32 cellular contexts compared by ENCODE assay signal in genomic region chrX:30343206-30343605, GRCh38. TPM values are rescaled to one million over a fixed set of nuclear protein-coding genes. Genes with fewer than 3 reads are reported as not detected.
DNase-seq lines count a peak whose midpoint lies in the region; ATAC-seq, FAIRE-seq and TF ChIP-seq lines count a peak whose summit lies in the region.
"Had no signal": no experiment of that assay in that cellular context is flagged by ENCODE, and none has a peak within 500 bp of the region (broad histone marks: within the 10 kb centered on the region; RNA-seq: fewer than 3 reads in every experiment).

No MANE protein-coding gene starts in this region.

- no peak overlapping the region for H4K8ac ChIP-seq in H1 (ENCODE audit: extremely low read depth, insufficient read depth, low read length)
- no peak overlapping the region for H4K8ac ChIP-seq in mesendoderm (ENCODE audit: low read depth, low read length)

- no peaks in the 10 kb centered on the region for H3K36me3 ChIP-seq in H1 (ENCODE audit: control insufficient read depth in 2 of 4, insufficient read depth in 4 of 4, low read length in 3 of 4)
- no peaks in the 10 kb centered on the region for H3K36me3 ChIP-seq in mesendoderm (ENCODE audit: control insufficient read depth, insufficient read depth, low read length)
- no peaks in the 10 kb centered on the region for H3K36me3 ChIP-seq in ascending aorta
- H3K36me3 ChIP-seq: BLaER1 treated with 17β-estradiol and CSF1 and Interleukin-3, amounts not matched to agents 10 nM and 100 nM; esophagus muscularis mucosa; heart right ventricle; transverse colon had no signal

- H3K14ac ChIP-seq in H1 (ENCODE audit: insufficient read length): no peak overlapping the region

- no peak overlapping the region for H2AFZ ChIP-seq in H1 (ENCODE audit: low read length)

- no peak overlapping the region for H2BK20ac ChIP-seq in H1 (ENCODE audit: low read length)

- H2BK12ac ChIP-seq in H1 (ENCODE audit: low read depth, low read length): no peak overlapping the region

- H3K23ac ChIP-seq in H1 (ENCODE audit: insufficient read length) (no peak overlapping the region), mesendoderm (ENCODE audit: low read length) (no peak overlapping the region)

- H2BK120ac ChIP-seq in H1 (replicated peaks; ENCODE audit: low read depth, low read length) (no peak overlapping the region), mesendoderm (ENCODE audit: low read depth, low read length) (no peak overlapping the region)

- intact Hi-C loops in ascending aorta (cut with DNase I): no loop called here

- no peak overlapping the region for H2BK15ac ChIP-seq in H1 (ENCODE audit: low read length)
- no peak overlapping the region for H2BK15ac ChIP-seq in mesendoderm (replicated peaks; ENCODE audit: low read depth)

- no peaks in the 10 kb centered on the region for H3K4me1 ChIP-seq in H1 (replicated peaks in 1 of 4; ENCODE audit: control insufficient read depth in 3 of 4, insufficient read depth in 4 of 4, low read length in 3 of 4)
- H3K4me1 ChIP-seq in mesendoderm (ENCODE audit: control insufficient read depth, low read depth, low read length): no peaks in the 10 kb centered on the region
- H3K4me1 ChIP-seq in ascending aorta: no peaks in the 10 kb centered on the region
- H3K4me1 ChIP-seq: BLaER1 treated with 17β-estradiol and CSF1 and Interleukin-3, amounts not matched to agents 10 nM and 100 nM; body of pancreas; esophagus muscularis mucosa; foreskin keratinocyte; heart right ventricle; transverse colon had no signal

- H3K9me3 ChIP-seq in H1 (ENCODE audit: insufficient read depth in 2 of 2, low read depth in 1 of 2, low read length in 1 of 2): no peaks in the 10 kb centered on the region
- no peaks in the 10 kb centered on the region for H3K9me3 ChIP-seq in ascending aorta
- H3K9me3 ChIP-seq: body of pancreas, esophagus muscularis mucosa, heart right ventricle, transverse colon had no signal

- no peak for TF ChIP-seq EP300 in H1 (IDR thresholded peaks at IDR 0.05; ENCODE audit: borderline replicate concordance in 1 of 2, low read depth in 2 of 2, low read length in 2 of 2)

- no peak for ATAC-seq in HG02763 (IDR thresholded peaks at IDR 0.05; ENCODE audit: unreplicated experiment)
- ATAC-seq: activated CD4-positive, CD25-positive, alpha-beta regulatory T cell treated with anti-CD3 and anti-CD28 coated beads, Interleukin-2, amount 50 U/mL, for 24 hours; body of pancreas; foreskin keratinocyte; heart right ventricle; Panc1; stimulated activated effector memory CD8-positive, alpha-beta T cell treated with anti-CD3 and anti-CD28 coated beads, Interleukin-12 subunit alpha, Interleukin-12 subunit beta, amount 100 ng/mL, for 72 hours had no signal

- H3K9ac ChIP-seq in H1 (replicated peaks in 1 of 4; ENCODE audit: extremely low read depth in 1 of 4, low read depth in 3 of 4, low read length in 3 of 4) (no peak overlapping the region), mesendoderm (ENCODE audit: low read length) (no peak overlapping the region)
- H3K9ac ChIP-seq: BLaER1 treated with 17β-estradiol and CSF1 and Interleukin-3, amounts not matched to agents 10 nM and 100 nM had no signal

- H3K23me2 ChIP-seq in H1 (ENCODE audit: low read depth, low read length): no peaks in the 10 kb centered on the region

- no peaks in the 10 kb centered on the region for H3K27me3 ChIP-seq in H1 (replicated peaks in 1 of 4; ENCODE audit: control insufficient read depth in 3 of 4, extremely low read depth in 1 of 4, insufficient read depth in 3 of 4, low read length in 3 of 4)
- no peaks in the 10 kb centered on the region for H3K27me3 ChIP-seq in mesendoderm (ENCODE audit: insufficient read depth, low read length, poor library complexity)
- no peaks in the 10 kb centered on the region for H3K27me3 ChIP-seq in ascending aorta
- H3K27me3 ChIP-seq: BLaER1 treated with 17β-estradiol and CSF1 and Interleukin-3, amounts not matched to agents 10 nM and 100 nM; body of pancreas; esophagus muscularis mucosa; foreskin keratinocyte; transverse colon had no signal

- H2BK5ac ChIP-seq in H1 (ENCODE audit: low read depth, low read length): no peak overlapping the region
- H2BK5ac ChIP-seq in mesendoderm (ENCODE audit: low read length): no peak overlapping the region

- H3K56ac ChIP-seq in H1 (replicated peaks; ENCODE audit: insufficient read length, low read depth, low read length): no peak overlapping the region
- no peak overlapping the region for H3K56ac ChIP-seq in mesendoderm (ENCODE audit: low read length)

- no peak for TF ChIP-seq POLR2A in H1 (IDR thresholded peaks at IDR 0.05; ENCODE audit: control extremely low read depth in 1 of 2, low read depth in 2 of 2, low read length in 2 of 2)

- H4K20me1 ChIP-seq in H1 (replicated peaks in 1 of 2; ENCODE audit: control insufficient read depth in 1 of 2, insufficient read depth in 2 of 2, low read length in 2 of 2): no peaks in the 10 kb centered on the region
- H4K20me1 ChIP-seq: BLaER1 treated with 17β-estradiol and CSF1 and Interleukin-3, amounts not matched to agents 10 nM and 100 nM had no signal

- H3K4me2 ChIP-seq in H1 (ENCODE audit: insufficient read depth in 1 of 2, low read depth in 2 of 2, low read length in 2 of 2) (no peak overlapping the region), mesendoderm (ENCODE audit: low read length) (no peak overlapping the region)
- H3K4me2 ChIP-seq: BLaER1 treated with 17β-estradiol and CSF1 and Interleukin-3, amounts not matched to agents 10 nM and 100 nM had no signal

- no peak overlapping the region for H4K91ac ChIP-seq in H1 (replicated peaks; ENCODE audit: insufficient read length, low read length)

- CTCF ChIA-PET in H1 (lab: Charles Lee; ENCODE audit: partially characterized antibody): interaction anchor here (0.5 to 1.3 kb wide), 5 partner anchors 29 to 292 kb away, joined by 3 to 4 read pairs (median 4); partner anchors contain the start of gene NR0B1

- H3K4ac ChIP-seq in H1 (replicated peaks; ENCODE audit: insufficient read length, low read depth, low read length): no peak overlapping the region
- no peak overlapping the region for H3K4ac ChIP-seq in mesendoderm (ENCODE audit: low read depth, low read length)

- POLR2A ChIA-PET in H1 (lab: Charles Lee; ENCODE audit: partially characterized antibody): no interaction called here

- H2AK5ac ChIP-seq in H1 (ENCODE audit: low read depth, low read length) (no peak overlapping the region), mesendoderm (ENCODE audit: low read length) (no peak overlapping the region)

- peak; percentile 14; the same call in 1 of the 3 replicates for TF ChIP-seq CTCF in GM12872 (IDR thresholded peaks at IDR 0.05; ENCODE audit: insufficient read depth, low read depth, low read length)
- peak in 2 of 3 experiments; percentile 21 to 29; a peak in 3 of 4 replicates for TF ChIP-seq CTCF in H1 (IDR thresholded peaks at IDR 0.05; ENCODE audit: control extremely low read depth in 1 of 3, insufficient read depth in 1 of 3, low read depth in 1 of 3, low read length in 3 of 3)
- TF ChIP-seq CTCF in ascending aorta (IDR thresholded peaks at IDR 0.05): no peak

- no peak overlapping the region for H3K27ac ChIP-seq in H1 (ENCODE audit: low read depth, low read length)
- H3K27ac ChIP-seq in mesendoderm (ENCODE audit: low read depth, low read length): no peak overlapping the region
- no peak overlapping the region for H3K27ac ChIP-seq in ascending aorta
- H3K27ac ChIP-seq: BLaER1 treated with 17β-estradiol and CSF1 and Interleukin-3, amounts not matched to agents 10 nM and 100 nM; body of pancreas; esophagus muscularis mucosa; foreskin keratinocyte; heart right ventricle; transverse colon had no signal

- H4K5ac ChIP-seq in H1 (ENCODE audit: insufficient read length, low read depth, low read length) (no peak overlapping the region), mesendoderm (ENCODE audit: low read length) (no peak overlapping the region)

- DNase-seq in HT-29 (ENCODE audit: low spot score): peak; percentile 12
- peak in 1 of 2 experiments; percentile 37 for DNase-seq in H1 (ENCODE audit: low read depth in 1 of 2, low spot score in 2 of 2)
- DNase-seq in mesendoderm: peak; percentile 43
- no peak for DNase-seq in activated gamma-delta T cell treated with Interleukin-2 at 50 U/mL for 16 hours
- no peak for DNase-seq in ascending aorta (ENCODE audit: low spot score in 2 of 2)
- DNase-seq: activated CD4-positive, alpha-beta T cell treated with anti-CD3 and anti-CD28 coated beads, Interleukin-2, amount 50 U/mL, for 4 hours; activated naive CD4-positive, alpha-beta T cell treated with Interleukin-2 at 50 U/mL for 16 hours; body of pancreas; COR-L47; dermis blood vessel endothelial cell; DMS79 treated with DMSO at 0.1 percent for 48 hours; foreskin keratinocyte; heart right ventricle; NCI-H1105; NCI-H187; NCI-H2171 treated with DMSO at 0.1 percent for 48 hours; NCI-H510A; nephron progenitor cell; NK-92 treated with Interleukin-12 subunit alpha and Interleukin-12 subunit beta, amount 100 ng/mL, for 24 hours; SHP77; T-helper 2 cell; transverse colon had no signal

- H3K79me1 ChIP-seq in H1 (ENCODE audit: low read depth, low read length): no peaks in the 10 kb centered on the region
- H3K79me1 ChIP-seq in mesendoderm (ENCODE audit: low read length): no peaks in the 10 kb centered on the region

- TF ChIP-seq RAD21 in H1 (IDR thresholded peaks at IDR 0.05 in 1 of 2, conservative IDR thresholded peaks at IDR 0.05 in 1 of 2; ENCODE audit: low read depth in 2 of 2, low read length in 2 of 2): peak; percentile 6 to 35; a peak in 2 of 4 replicates

- H3K18ac ChIP-seq in H1 (ENCODE audit: extremely low read depth, low read length) (no peak overlapping the region), mesendoderm (ENCODE audit: low read length) (no peak overlapping the region)

- no peaks in the 10 kb centered on the region for H3K79me2 ChIP-seq in H1 (ENCODE audit: control insufficient read depth in 1 of 2, insufficient read depth in 2 of 2, low read length in 2 of 2)
- H3K79me2 ChIP-seq in mesendoderm (ENCODE audit: control insufficient read depth, insufficient read depth, low read length): no peaks in the 10 kb centered on the region

- FAIRE-seq in H1 (lab: Jason Lieb, UNC): no peak
- FAIRE-seq: endometrium, GM12891 had no signal

- 64% methylated on average over 4 of the region's 4 CpGs; no CpG with 5 or more reads in 1 of the 2 experiments for WGBS in H1 (ENCODE audit: extremely low coverage in 1 of 2, insufficient coverage in 1 of 2, insufficient read length in 1 of 2, insufficient replicate concordance in 2 of 2, low coverage in 1 of 2, low lambda C conversion rate in 2 of 2, missing lambda C conversion rate in 1 of 2), 2 experiments
- no CpG with 5 or more reads among the region's 4 CpGs for WGBS in mesendoderm (ENCODE audit: extremely low coverage, insufficient coverage, low lambda C conversion rate)

- no peak overlapping the region for H3K4me3 ChIP-seq in H1 (ENCODE audit: extremely low read depth in 1 of 4, insufficient read depth in 2 of 4, low read depth in 3 of 4, low read length in 4 of 4)
- H3K4me3 ChIP-seq in mesendoderm (ENCODE audit: low read length): no peak overlapping the region
- no peak overlapping the region for H3K4me3 ChIP-seq in ascending aorta
- H3K4me3 ChIP-seq: BLaER1 treated with 17β-estradiol and CSF1 and Interleukin-3, amounts not matched to agents 10 nM and 100 nM; body of pancreas; esophagus muscularis mucosa; heart right ventricle; transverse colon had no signal

RNA-seq across cellular contexts. Expression of gene NR0B1, which starts 34.0 kb away (rescaled TPM):
- not detected in 2 replicates for total RNA-seq in HT-29 (2014; rRNA removed; shearing (Covaris generic))
- total RNA-seq in H1 (2021; fragmentation: NEBNext Ultra II Directional; extraction: Animal tissue kit (Norgen Biotek cat#: 25700)): 0.15 and 0.24 TPM in 2 replicates
- 0.24 and 0.26 TPM in 2 replicates for polyA plus RNA-seq in H1 (2011; rRNA removed)
- 0.14 TPM for polyA plus RNA-seq in H1 (2011; cell fraction: cytosol; rRNA removed)
- polyA plus RNA-seq in H1 (2011; cell fraction: nucleus; rRNA removed): 0.20 TPM
- 0.17 to 0.28 TPM (median 0.25 TPM) in 4 replicates for polyA plus RNA-seq in H1 (2012, experiment 1 of 2)
- 0.33 TPM for polyA plus RNA-seq in H1 (2012, experiment 2 of 2)
- 0.20 TPM for polyA plus RNA-seq in H1 (2013, experiment 1 of 2)
- 0.09 TPM for polyA plus RNA-seq in H1 (2013, experiment 2 of 2)
- polyA minus RNA-seq in H1 (2011; rRNA and poly(A)+ RNA removed): 0.09 TPM in 1 of 2 replicates, not detected in the other
- polyA minus RNA-seq in H1 (2011; cell fraction: cytosol; rRNA and poly(A)+ RNA removed): not detected
- polyA minus RNA-seq in H1 (2011; cell fraction: nucleus; rRNA and poly(A)+ RNA removed): not detected
- 2.3 TPM for polyA plus RNA-seq in mesendoderm (2013, experiment 1 of 2)
- 2.4 TPM for polyA plus RNA-seq in mesendoderm (2013, experiment 2 of 2)
- total RNA-seq in ascending aorta: 0.21 TPM
- total RNA-seq: dermis blood vessel endothelial cell, esophagus muscularis mucosa, foreskin keratinocyte, heart right ventricle, osteocyte, transverse colon had no signal
- polyA plus RNA-seq: foreskin keratinocyte, heart right ventricle had no signal

Comparison
In these comparisons a context has a peak if more than half of its experiments do, and no peak if none do; other contexts are left out.
1. CTCF ChIP-seq: peak in GM12872 (single experiment) and H1 (2 of 3); none in ascending aorta (0 of 3).
2. DNase-seq: peak in HT-29 (single experiment) and mesendoderm (single experiment); none in activated gamma-delta T cell treated with Interleukin-2 at 50 U/mL for 16 hours (single experiment) and ascending aorta (0 of 2).